1 cellular context compared by ENCODE assay signal in the genomic region with DNA sequence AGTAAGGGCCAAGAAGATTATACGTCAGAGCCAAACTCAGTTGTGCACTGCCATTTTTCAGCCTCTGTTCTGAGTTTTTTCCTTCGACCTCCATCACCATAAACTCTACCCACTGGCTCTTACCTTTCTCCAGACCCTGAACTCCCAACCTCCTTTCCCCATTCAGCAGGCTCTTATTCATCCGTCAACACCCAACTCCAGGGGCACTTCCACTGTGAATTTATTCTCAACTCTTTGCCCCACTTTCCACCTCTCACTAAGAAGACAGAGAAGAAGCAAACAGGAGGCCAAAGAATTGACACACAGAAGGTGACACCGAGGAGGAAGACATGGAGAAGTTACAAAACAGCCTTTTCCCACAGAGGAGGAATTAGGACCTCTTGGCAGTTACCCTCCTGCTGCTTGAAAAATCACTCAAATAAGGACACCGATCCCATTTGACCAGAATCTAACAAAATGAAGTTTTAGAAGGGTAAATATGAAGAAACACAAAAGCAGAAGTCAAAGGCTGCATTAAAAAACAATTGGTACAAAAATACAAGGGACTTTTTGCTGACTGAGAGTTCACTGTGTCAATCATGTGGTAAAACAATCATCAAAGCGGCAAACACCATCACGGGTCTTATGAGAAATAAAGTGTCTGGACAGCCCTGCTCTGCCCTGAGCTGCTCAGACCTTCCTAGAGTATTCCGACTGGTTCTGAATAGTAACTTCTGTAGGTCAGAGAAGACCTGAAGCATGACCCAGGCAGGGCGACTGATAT.
TF ChIP-seq lines count a peak whose summit lies in the region.

No MANE protein-coding gene starts in this region.

TF ChIP-seq in H1, 55 proteins besides CTCF, POLR2A, EP300 and RAD21:
- TF ChIP-seq RNF2 (IDR thresholded peaks at IDR 0.05; ENCODE audit: borderline replicate concordance, low read depth, low read length, missing control alignments, poor library complexity, severe bottlenecking), result no peak
- no peak for TF ChIP-seq FOSL1 (IDR thresholded peaks at IDR 0.05; ENCODE audit: insufficient read depth, low read depth, low read length)
- TF ChIP-seq JUND (IDR thresholded peaks at IDR 0.05; ENCODE audit: low read length), result no peak
- no peak for TF ChIP-seq TBP (IDR thresholded peaks at IDR 0.05; ENCODE audit: low read depth, low read length)
- TF ChIP-seq SUZ12 (IDR thresholded peaks at IDR 0.05; ENCODE audit: low read length), result no peak
- TF ChIP-seq RFX5 (IDR thresholded peaks at IDR 0.05; ENCODE audit: borderline replicate concordance, low read depth, low read length), result no peak
- TF ChIP-seq TAF1 (IDR thresholded peaks at IDR 0.05; ENCODE audit: low read depth, low read length), result no peak
- no peak for TF ChIP-seq CEBPB (IDR thresholded peaks at IDR 0.05; ENCODE audit: low read depth, low read length)
- TF ChIP-seq, protein P1, sequence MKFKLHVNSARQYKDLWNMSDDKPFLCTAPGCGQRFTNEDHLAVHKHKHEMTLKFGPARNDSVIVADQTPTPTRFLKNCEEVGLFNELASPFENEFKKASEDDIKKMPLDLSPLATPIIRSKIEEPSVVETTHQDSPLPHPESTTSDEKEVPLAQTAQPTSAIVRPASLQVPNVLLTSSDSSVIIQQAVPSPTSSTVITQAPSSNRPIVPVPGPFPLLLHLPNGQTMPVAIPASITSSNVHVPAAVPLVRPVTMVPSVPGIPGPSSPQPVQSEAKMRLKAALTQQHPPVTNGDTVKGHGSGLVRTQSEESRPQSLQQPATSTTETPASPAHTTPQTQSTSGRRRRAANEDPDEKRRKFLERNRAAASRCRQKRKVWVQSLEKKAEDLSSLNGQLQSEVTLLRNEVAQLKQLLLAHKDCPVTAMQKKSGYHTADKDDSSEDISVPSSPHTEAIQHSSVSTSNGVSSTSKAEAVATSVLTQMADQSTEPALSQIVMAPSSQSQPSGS (IDR thresholded peaks at IDR 0.05; ENCODE audit: low read length), result no peak
- TF ChIP-seq SP4 (IDR thresholded peaks at IDR 0.05; ENCODE audit: low read length), result no peak
- TF ChIP-seq SIRT6 (IDR thresholded peaks at IDR 0.05; ENCODE audit: low read length), result no peak
- no peak for TF ChIP-seq TCF12 (IDR thresholded peaks at IDR 0.05; ENCODE audit: low read depth, low read length)
- TF ChIP-seq ASH2L (IDR thresholded peaks at IDR 0.05; ENCODE audit: low read length), result no peak
- TF ChIP-seq ATF3 (IDR thresholded peaks at IDR 0.05; ENCODE audit: insufficient read depth, low read depth, low read length), result no peak
- TF ChIP-seq CHD2 (IDR thresholded peaks at IDR 0.05; ENCODE audit: low read length), result no peak
- TF ChIP-seq HDAC6 (IDR thresholded peaks at IDR 0.05; ENCODE audit: low read depth, low read length), result no peak
- TF ChIP-seq EZH2 (IDR thresholded peaks at IDR 0.05; ENCODE audit: low read depth, low read length, severe bottlenecking), result no peak
- TF ChIP-seq KDM4A (IDR thresholded peaks at IDR 0.05; ENCODE audit: low read depth, low read length, severe bottlenecking), result no peak
- TF ChIP-seq KDM1A (IDR thresholded peaks at IDR 0.05; ENCODE audit: borderline replicate concordance, low read length), result no peak
- TF ChIP-seq BACH1 (IDR thresholded peaks at IDR 0.05; ENCODE audit: low read length), result no peak
